In the genomic region with DNA sequence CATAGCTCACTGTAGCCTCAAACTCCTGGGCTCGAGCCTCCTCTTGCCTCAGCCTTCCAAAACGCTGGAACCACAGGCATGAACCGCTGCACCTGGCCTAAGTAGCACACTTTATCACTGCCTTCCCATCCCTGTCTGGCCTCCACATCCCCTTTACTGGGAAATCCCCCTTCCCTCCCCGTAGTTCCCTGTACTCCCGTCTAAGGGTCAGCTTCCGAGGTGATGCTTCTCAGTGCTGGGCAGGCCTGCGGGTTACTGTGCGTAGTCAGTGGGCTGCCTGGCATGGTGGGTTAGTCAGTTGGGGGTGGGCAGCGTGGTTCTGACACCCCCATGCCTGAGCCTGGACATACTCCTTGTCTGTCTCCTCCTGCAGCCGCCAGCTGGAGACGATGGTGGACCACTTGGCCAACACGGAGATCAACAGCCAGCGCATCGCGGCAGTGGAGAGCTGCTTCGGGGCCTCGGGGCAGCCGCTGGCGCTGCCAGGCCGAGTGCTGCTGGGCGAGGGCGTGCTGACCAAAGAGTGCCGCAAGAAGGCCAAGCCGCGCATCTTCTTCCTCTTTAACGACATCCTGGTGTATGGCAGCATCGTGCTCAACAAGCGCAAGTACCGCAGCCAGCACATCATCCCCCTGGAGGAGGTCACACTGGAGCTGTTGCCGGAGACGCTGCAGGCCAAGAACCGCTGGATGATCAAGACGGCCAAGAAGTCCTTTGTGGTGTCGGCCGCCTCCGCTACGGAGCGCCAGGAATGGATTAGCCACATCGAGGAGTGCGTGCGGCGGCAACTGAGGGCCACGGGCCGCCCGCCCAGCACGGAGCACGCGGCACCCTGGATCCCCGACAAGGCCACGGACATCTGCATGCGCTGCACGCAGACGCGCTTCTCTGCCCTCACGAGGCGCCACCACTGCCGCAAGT, we compare ENCODE assay signal across 12 cellular contexts. TPM values are rescaled to one million over a fixed set of nuclear protein-coding genes. Genes with fewer than 3 reads are reported as not detected.
DNase-seq lines count a peak whose midpoint lies in the region; ATAC-seq, FAIRE-seq and TF ChIP-seq lines count a peak whose summit lies in the region.
"Had no signal": no experiment of that assay in that cellular context is flagged by ENCODE, and none has a peak within 500 bp of the region (broad histone marks: within the 10 kb centered on the region; RNA-seq: fewer than 3 reads in every experiment).

No MANE protein-coding gene starts in this region.

- H3K4me3 ChIP-seq in liver (ENCODE audit: low read depth in 1 of 3, low read length in 3 of 3) (no peak overlapping the region), HepG2 (replicated peaks in 1 of 3; ENCODE audit: insufficient read depth in 1 of 3, low read depth in 2 of 3, low read length in 3 of 3) (no peak overlapping the region), mucosa of rectum (ENCODE audit: low read length in 2 of 2) (no peak overlapping the region), prostate gland (no peak overlapping the region)

- TF ChIP-seq EP300 in HepG2 (IDR thresholded peaks at IDR 0.05; ENCODE audit: low read depth in 2 of 2, low read length in 2 of 2), result no peak
- TF ChIP-seq EP300 in HepG2 (CRISPR knock-in tag; IDR thresholded peaks at IDR 0.05; ENCODE audit: borderline replicate concordance), result no peak

- peaks cover 7% of the 10 kb centered on the region; the same call in 1 of the 2 replicates for H4K20me1 ChIP-seq in HepG2 (ENCODE audit: insufficient read depth, low read length)

- peak overlapping the region; percentile 76 for H3K4me3 Mint-ChIP-seq in activated T-helper 1 cell treated with anti-CD3 and anti-CD28 coated beads, Interleukin-12 subunit alpha, Interleukin-12 subunit beta, Interleukin-2, Interleukin-4 antibody, amounts not matched to agents 30 ng/mL and 10 ng/mL and 1 ng/mL, durations not matched to agents 14 hours and 24 hours and 36 hours

- CTCF ChIA-PET in HepG2 (lab: Yijun Ruan, JAX; ENCODE audit: low intra/inter-chr PET ratio, low total read pairs), result no interaction called here

- no peaks in the 10 kb centered on the region for H3K9me3 Mint-ChIP-seq in activated T-helper 1 cell treated with anti-CD3 and anti-CD28 coated beads, Interleukin-12 subunit alpha, Interleukin-12 subunit beta, Interleukin-2, Interleukin-4 antibody, amounts not matched to agents 30 ng/mL and 10 ng/mL and 1 ng/mL, durations not matched to agents 14 hours and 24 hours and 36 hours

- 93% methylated on average over 57 of the region's 57 CpGs for WGBS in liver
- 96% methylated on average over 26 of the region's 57 CpGs for whole genome bisulfite sequencing in HepG2 (ENCODE audit: low lambda C conversion rate)
- WGBS in prostate gland, result 94% methylated on average over 43 of the region's 57 CpGs

- ATAC-seq in HepG2 (no peak), GM21619 (IDR thresholded peaks at IDR 0.05; ENCODE audit: unreplicated experiment) (no peak), HG03095 (IDR thresholded peaks at IDR 0.05; ENCODE audit: unreplicated experiment) (no peak)

- DNase-seq in HepG2 (ENCODE audit: low spot score) (no peak), urothelium cell line (ENCODE audit: low spot score) (no peak), prostate gland (ENCODE audit: low spot score) (no peak)
- DNase-seq in activated T-helper 1 cell treated with anti-CD3 and anti-CD28 coated beads, Interleukin-12 subunit alpha, Interleukin-12 subunit beta, Interleukin-2, Interleukin-4 antibody, amounts not matched to agents 30 ng/mL and 10 ng/mL and 1 ng/mL, durations not matched to agents 14 hours and 24 hours and 36 hours (ENCODE audit: low spot score), result no peak
- DNase-seq: NCI-H1417 treated with DMSO at 0.1 percent for 48 hours, NCI-H526 treated with DMSO at 0.1 percent for 48 hours had no signal

- FAIRE-seq in HepG2 (lab: Jason Lieb, UNC) (no peak), urothelium cell line (lab: Jason Lieb, UNC) (peak; percentile 70)
- FAIRE-seq: endometrium, H54 had no signal

- H3K36me3 Mint-ChIP-seq in activated T-helper 1 cell treated with anti-CD3 and anti-CD28 coated beads, Interleukin-12 subunit alpha, Interleukin-12 subunit beta, Interleukin-2, Interleukin-4 antibody, amounts not matched to agents 30 ng/mL and 10 ng/mL and 1 ng/mL, durations not matched to agents 14 hours and 24 hours and 36 hours (ENCODE audit: low read depth), result peaks cover 51% of the 10 kb centered on the region

- BruUV-seq in HepG2 (replicated peaks; lab: Mats Ljungman, UMichigan), result no TSS peak

- peak overlapping the region; percentile 22 to 27 for H3K27ac ChIP-seq in liver (ENCODE audit: low read depth in 1 of 2, low read length in 2 of 2)
- H3K27ac ChIP-seq in HepG2 (ENCODE audit: extremely low read length, insufficient read depth, low read length), result no peak overlapping the region
- peak overlapping the region; percentile 18 to 28 for H3K27ac ChIP-seq in mucosa of rectum (ENCODE audit: low read depth in 2 of 2, low read length in 2 of 2)
- H3K27ac ChIP-seq in prostate gland, result peak overlapping the region in 1 of 2 donors; percentile 60

- POLR2A ChIA-PET in HepG2 (lab: Yijun Ruan, JAX), result no interaction called here

- in situ Hi-C loops in HepG2 (cut with HindIII; ENCODE audit: extremely low pct_ligation_motif_present, low pct_unique_long_range_greater_than_20kb), result no loop called here

- no peaks in the 10 kb centered on the region for H3K9me3 ChIP-seq in liver (ENCODE audit: control insufficient read depth in 4 of 4, low read length in 3 of 4)
- H3K9me3 ChIP-seq in HepG2 (ENCODE audit: low read length), result no peaks in the 10 kb centered on the region
- H3K9me3 ChIP-seq in mucosa of rectum (ENCODE audit: control insufficient read depth in 2 of 2, low read length in 2 of 2), result no peaks in the 10 kb centered on the region
- no peaks in the 10 kb centered on the region for H3K9me3 ChIP-seq in prostate gland

- H3K27me3 ChIP-seq in liver (ENCODE audit: control insufficient read depth in 4 of 4, insufficient read depth in 4 of 4, low read length in 3 of 4), result no peaks in the 10 kb centered on the region
- no peaks in the 10 kb centered on the region for H3K27me3 ChIP-seq in HepG2 (ENCODE audit: control insufficient read depth in 1 of 2, insufficient read depth in 2 of 2, low read length in 2 of 2)
- H3K27me3 ChIP-seq in mucosa of rectum (ENCODE audit: control insufficient read depth in 2 of 2, insufficient read depth in 2 of 2, low read length in 2 of 2), result no peaks in the 10 kb centered on the region
- H3K27me3 ChIP-seq in prostate gland (replicated peaks; ENCODE audit: insufficient read depth), result no peaks in the 10 kb centered on the region

- H2AFZ ChIP-seq in HepG2 (ENCODE audit: low read length), result no peak overlapping the region

- TF ChIP-seq POLR2A in HepG2 (IDR thresholded peaks at IDR 0.05; ENCODE audit: insufficient read depth in 1 of 2, low read depth in 2 of 2, low read length in 2 of 2) (no peak), prostate gland (IDR thresholded peaks at IDR 0.05) (no peak)

- no peaks in the 10 kb centered on the region for H3K79me2 ChIP-seq in HepG2 (ENCODE audit: insufficient read depth, low read length)

- H3K36me3 ChIP-seq in liver (ENCODE audit: control insufficient read depth in 4 of 4, insufficient read depth in 3 of 4, low read depth in 1 of 4, low read length in 3 of 4) (peaks cover 2 to 14% (median 10%) of the 10 kb centered on the region in 4 donors), HepG2 (replicated peaks in 1 of 2; ENCODE audit: control insufficient read depth in 1 of 2, insufficient read depth in 2 of 2, low read length in 2 of 2) (peaks cover 0 to 12% of the 10 kb centered on the region in 2 experiments; a peak in 2 of 5 replicates), mucosa of rectum (ENCODE audit: control insufficient read depth in 2 of 2, insufficient read depth in 2 of 2, low read length in 2 of 2) (peaks cover 3 to 10% of the 10 kb centered on the region in 2 donors), prostate gland (peaks cover 13 to 20% of the 10 kb centered on the region in 2 donors)

- H3K4me1 ChIP-seq in liver (ENCODE audit: control insufficient read depth in 4 of 4, insufficient read depth in 4 of 4, low read length in 3 of 4) (peaks cover 37 to 74% (median 66%) of the 10 kb centered on the region in 4 donors), HepG2 (ENCODE audit: insufficient read depth, low read length) (peaks cover 39% of the 10 kb centered on the region), mucosa of rectum (ENCODE audit: control insufficient read depth in 2 of 2, insufficient read depth in 2 of 2, low read length in 2 of 2) (peaks cover 0 to 2% of the 10 kb centered on the region in 2 donors), prostate gland (replicated peaks) (peaks cover 47% of the 10 kb centered on the region)

- no peaks in the 10 kb centered on the region for H3K27me3 Mint-ChIP-seq in activated T-helper 1 cell treated with anti-CD3 and anti-CD28 coated beads, Interleukin-12 subunit alpha, Interleukin-12 subunit beta, Interleukin-2, Interleukin-4 antibody, amounts not matched to agents 30 ng/mL and 10 ng/mL and 1 ng/mL, durations not matched to agents 14 hours and 24 hours and 36 hours (ENCODE audit: insufficient read depth)

- intact Hi-C loops in HepG2 (cut with micrococcal nuclease; ENCODE audit: unreplicated experiment), result no loop called here
- intact Hi-C loops in activated T-helper 1 cell treated with anti-CD3 and anti-CD28 coated beads, Interleukin-12 subunit alpha, Interleukin-12 subunit beta, Interleukin-2, Interleukin-4 antibody, amounts not matched to agents 30 ng/mL and 10 ng/mL and 1 ng/mL, durations not matched to agents 14 hours and 24 hours and 36 hours (cut with micrococcal nuclease), result loop anchor here (1.0 kb wide), 5 partner anchors 8 to 63 kb away; partner anchors contain the start of gene PLEKHF1
- intact Hi-C loops in prostate gland (cut with DNase I), result no loop called here

- H3K27ac Mint-ChIP-seq in activated T-helper 1 cell treated with anti-CD3 and anti-CD28 coated beads, Interleukin-12 subunit alpha, Interleukin-12 subunit beta, Interleukin-2, Interleukin-4 antibody, amounts not matched to agents 30 ng/mL and 10 ng/mL and 1 ng/mL, durations not matched to agents 14 hours and 24 hours and 36 hours, result peak overlapping the region; percentile 92

- no peak overlapping the region for H3K4me2 ChIP-seq in HepG2 (ENCODE audit: low read depth, low read length)

- H3K9ac ChIP-seq in liver (ENCODE audit: low read depth in 1 of 2, low read length in 2 of 2) (no peak overlapping the region), HepG2 (ENCODE audit: insufficient read depth, low read depth, low read length) (no peak overlapping the region), mucosa of rectum (ENCODE audit: low read depth in 1 of 2, low read length in 2 of 2) (no peak overlapping the region)

- TF ChIP-seq RAD21 in liver (IDR thresholded peaks at IDR 0.05) (no peak), HepG2 (CRISPR knock-in tag; IDR thresholded peaks at IDR 0.05) (no peak)

- TF ChIP-seq CTCF in liver (IDR thresholded peaks at IDR 0.05; ENCODE audit: low read depth, low read length, missing input control), result no peak
- TF ChIP-seq CTCF in HepG2 (CRISPR knock-in tag; IDR thresholded peaks at IDR 0.05), result no peak
- TF ChIP-seq CTCF in prostate gland (IDR thresholded peaks at IDR 0.05), result no peak

- H3K4me1 Mint-ChIP-seq in activated T-helper 1 cell treated with anti-CD3 and anti-CD28 coated beads, Interleukin-12 subunit alpha, Interleukin-12 subunit beta, Interleukin-2, Interleukin-4 antibody, amounts not matched to agents 30 ng/mL and 10 ng/mL and 1 ng/mL, durations not matched to agents 14 hours and 24 hours and 36 hours (ENCODE audit: low read depth), result peaks cover 61% of the 10 kb centered on the region

RNA-seq across cellular contexts. Expression of gene PLEKHF1, which starts 8.4 kb away (rescaled TPM):
- total RNA-seq in liver, result 10 to 100 TPM in 1 of 2 donors, 1 to 10 TPM in 1; 2.9 to 15.1 TPM
- 10 to 100 TPM in 1 of 2 donors, 1 to 10 TPM in 1; 5.0 to 12.8 TPM for polyA plus RNA-seq in liver
- 3.2 and 3.8 TPM in 2 replicates for total RNA-seq in HepG2 (2016; rRNA removed; fragmentation: Illumina TruSeq; extraction: Trizol)
- total RNA-seq in HepG2 (2016; cell fraction: cytosol; rRNA removed; fragmentation: Illumina TruSeq; extraction: Trizol; ENCODE audit: low read depth), result 1.5 TPM in 2 replicates
- 3.0 and 4.1 TPM in 2 replicates for total RNA-seq in HepG2 (2016; cell fraction: insoluble cytoplasmic fraction; rRNA removed; fragmentation: Illumina TruSeq; extraction: Trizol)
- total RNA-seq in HepG2 (2016; cell fraction: membrane; rRNA removed; fragmentation: Illumina TruSeq; extraction: Trizol), result 2.6 and 2.8 TPM in 2 replicates
- 1.9 and 2.3 TPM in 2 replicates for total RNA-seq in HepG2 (2016; cell fraction: nucleus; rRNA removed; fragmentation: Illumina TruSeq; extraction: Trizol)
- polyA plus RNA-seq in HepG2 (2011; rRNA removed), result 2.9 TPM in 2 replicates
- 1.7 and 4.1 TPM in 2 replicates for polyA plus RNA-seq in HepG2 (2011; cell fraction: cytosol; rRNA removed)
- polyA plus RNA-seq in HepG2 (2011; cell fraction: nucleus; rRNA removed), result 3.9 and 4.0 TPM in 2 replicates
- 0.71 and 1.4 TPM in 2 replicates for polyA plus RNA-seq in HepG2 (2012)
- polyA plus RNA-seq in HepG2 (2016; cell fraction: cytosol; fragmentation: Illumina TruSeq; extraction: Trizol; ENCODE audit: low read depth), result 0.36 and 0.54 TPM in 2 replicates
- 2.4 and 2.7 TPM in 2 replicates for polyA plus RNA-seq in HepG2 (2016; cell fraction: insoluble cytoplasmic fraction; fragmentation: Illumina TruSeq; extraction: Trizol; ENCODE audit: low read depth)
- polyA plus RNA-seq in HepG2 (2016; cell fraction: membrane; fragmentation: Illumina TruSeq; extraction: Trizol; ENCODE audit: low read depth), result 1.1 and 1.4 TPM in 2 replicates
- polyA plus RNA-seq in HepG2 (2016; cell fraction: nucleus; fragmentation: Illumina TruSeq; extraction: Trizol; ENCODE audit: insufficient read depth, low read depth), result 2.7 TPM in 2 replicates
- 2.0 and 6.9 TPM in 2 replicates for polyA minus RNA-seq in HepG2 (2011; rRNA and poly(A)+ RNA removed; ENCODE audit: low replicate concordance)
- polyA minus RNA-seq in HepG2 (2011; cell fraction: cytosol; rRNA and poly(A)+ RNA removed), result 1.5 and 3.6 TPM in 2 replicates
- 2.1 and 3.0 TPM in 2 replicates for polyA minus RNA-seq in HepG2 (2011; cell fraction: nucleus; rRNA and poly(A)+ RNA removed)
- total RNA-seq in activated T-helper 1 cell treated with anti-CD3 and anti-CD28 coated beads, Interleukin-12 subunit alpha, Interleukin-12 subunit beta, Interleukin-2, Interleukin-4 antibody, amounts not matched to agents 30 ng/mL and 10 ng/mL and 1 ng/mL, durations not matched to agents 14 hours and 24 hours and 36 hours, result 30.9 and 35.0 TPM in 2 replicates
- total RNA-seq in prostate gland, result 10 to 100 TPM; 64.3 to 64.4 TPM

RNA-seq across cellular contexts. Expression of gene C19orf12, which starts 41.4 kb away (rescaled TPM):
- total RNA-seq in liver (10 to 100 TPM; 21.2 to 82.8 TPM), HepG2 (2016; rRNA removed; fragmentation: Illumina TruSeq; extraction: Trizol) (34.4 and 34.8 TPM in 2 replicates), prostate gland (10 to 100 TPM; 27.9 to 42.4 TPM)
- polyA plus RNA-seq in liver (10 to 100 TPM; 37.6 to 42.6 TPM), HepG2 (2011; rRNA removed) (17.7 and 19.6 TPM in 2 replicates)
- total RNA-seq in HepG2 (2016; cell fraction: cytosol; rRNA removed; fragmentation: Illumina TruSeq; extraction: Trizol; ENCODE audit: low read depth), result 28.6 and 28.9 TPM in 2 replicates
- 29.0 and 35.2 TPM in 2 replicates for total RNA-seq in HepG2 (2016; cell fraction: insoluble cytoplasmic fraction; rRNA removed; fragmentation: Illumina TruSeq; extraction: Trizol)
- 73.3 and 76.2 TPM in 2 replicates for total RNA-seq in HepG2 (2016; cell fraction: membrane; rRNA removed; fragmentation: Illumina TruSeq; extraction: Trizol)
- total RNA-seq in HepG2 (2016; cell fraction: nucleus; rRNA removed; fragmentation: Illumina TruSeq; extraction: Trizol), result 17.3 and 21.4 TPM in 2 replicates
- 18.1 TPM in 2 replicates for polyA plus RNA-seq in HepG2 (2011; cell fraction: cytosol; rRNA removed)
- polyA plus RNA-seq in HepG2 (2011; cell fraction: nucleus; rRNA removed), result 13.1 and 14.3 TPM in 2 replicates
- 15.9 and 18.6 TPM in 2 replicates for polyA plus RNA-seq in HepG2 (2012)
- 37.7 and 38.6 TPM in 2 replicates for polyA plus RNA-seq in HepG2 (2016; cell fraction: cytosol; fragmentation: Illumina TruSeq; extraction: Trizol; ENCODE audit: low read depth)
- 28.6 and 34.2 TPM in 2 replicates for polyA plus RNA-seq in HepG2 (2016; cell fraction: insoluble cytoplasmic fraction; fragmentation: Illumina TruSeq; extraction: Trizol; ENCODE audit: low read depth)
- 64.1 and 65.3 TPM in 2 replicates for polyA plus RNA-seq in HepG2 (2016; cell fraction: membrane; fragmentation: Illumina TruSeq; extraction: Trizol; ENCODE audit: low read depth)
- 29.3 and 31.8 TPM in 2 replicates for polyA plus RNA-seq in HepG2 (2016; cell fraction: nucleus; fragmentation: Illumina TruSeq; extraction: Trizol; ENCODE audit: insufficient read depth, low read depth)
- polyA minus RNA-seq in HepG2 (2011; rRNA and poly(A)+ RNA removed; ENCODE audit: low replicate concordance), result 5.1 and 12.9 TPM in 2 replicates
- 8.3 and 8.7 TPM in 2 replicates for polyA minus RNA-seq in HepG2 (2011; cell fraction: cytosol; rRNA and poly(A)+ RNA removed)
- 6.7 and 10.4 TPM in 2 replicates for polyA minus RNA-seq in HepG2 (2011; cell fraction: nucleus; rRNA and poly(A)+ RNA removed)
- total RNA-seq in activated T-helper 1 cell treated with anti-CD3 and anti-CD28 coated beads, Interleukin-12 subunit alpha, Interleukin-12 subunit beta, Interleukin-2, Interleukin-4 antibody, amounts not matched to agents 30 ng/mL and 10 ng/mL and 1 ng/mL, durations not matched to agents 14 hours and 24 hours and 36 hours, result 47.9 and 50.2 TPM in 2 replicates
